Comparison of ENCODE assay signal across 8 cellular contexts in the genomic region with DNA sequence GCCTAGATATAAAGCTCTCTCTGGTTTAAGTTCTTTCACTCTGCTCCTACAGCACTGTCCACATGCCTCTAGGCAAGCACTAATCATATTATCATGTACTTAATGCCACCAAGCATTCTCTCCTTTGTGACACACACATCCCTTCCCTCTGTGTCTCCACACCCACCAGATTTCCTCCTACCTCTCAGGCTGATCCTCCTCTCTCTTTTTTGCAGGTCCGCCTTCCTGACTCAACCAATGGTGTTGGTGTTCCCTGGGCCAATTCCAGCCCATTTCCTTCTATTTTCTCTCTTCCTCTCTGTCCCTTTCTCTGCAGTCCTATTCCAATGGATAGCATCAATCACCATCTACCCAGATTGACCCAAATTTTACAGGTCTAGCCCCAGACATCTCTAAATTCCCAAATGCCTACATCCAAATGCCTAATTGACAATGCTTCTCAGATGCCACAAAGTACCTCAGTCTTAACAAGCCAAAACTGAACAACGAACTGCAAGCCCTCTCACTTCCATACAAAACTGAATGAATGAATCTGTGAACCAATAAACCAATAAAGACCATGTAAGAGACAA. TPM values are rescaled to one million over a fixed set of nuclear protein-coding genes. Genes with fewer than 3 reads are reported as not detected.
DNase-seq lines count a peak whose midpoint lies in the region; ATAC-seq and TF ChIP-seq lines count a peak whose summit lies in the region.

No MANE protein-coding gene starts in this region.

- H3K4me2 ChIP-seq in Loucy (ENCODE audit: low read depth, low read length, poor library complexity, severe bottlenecking) = peak overlapping the region; percentile 68

- DNase-seq in CD4-positive, CD25-positive, alpha-beta regulatory T cell = no peak
- DNase-seq in brain microvascular endothelial cell (no peak), lower lobe of right lung (no peak), aorta (no peak), NCI-H2107 (lab: John Stamatoyannopoulos, UW) (no peak), NCI-H1694 treated with DMSO at 0.1 percent for 48 hours (lab: John Stamatoyannopoulos, UW) (no peak)

- peaks cover 0 to 18% (median 4%) of the 10 kb centered on the region in 4 donors for H3K4me1 Mint-ChIP-seq in CD4-positive, CD25-positive, alpha-beta regulatory T cell

- no peaks in the 10 kb centered on the region for H3K36me3 Mint-ChIP-seq in CD4-positive, CD25-positive, alpha-beta regulatory T cell

- no peaks in the 10 kb centered on the region for H3K9me3 ChIP-seq in CD4-positive, CD25-positive, alpha-beta regulatory T cell (ENCODE audit: control insufficient read depth in 2 of 2, low read length in 2 of 2)
- H3K9me3 ChIP-seq in Loucy (ENCODE audit: insufficient read depth, low read depth, low read length) = no peaks in the 10 kb centered on the region
- H3K9me3 ChIP-seq in lower lobe of right lung = no peaks in the 10 kb centered on the region
- no peaks in the 10 kb centered on the region for H3K9me3 ChIP-seq in aorta (ENCODE audit: control insufficient read depth, low read length)

- no peak overlapping the region for H3K27ac ChIP-seq in CD4-positive, CD25-positive, alpha-beta regulatory T cell (ENCODE audit: insufficient read depth, low read length, poor library complexity, severe bottlenecking)
- no peak overlapping the region for H3K27ac ChIP-seq in brain microvascular endothelial cell
- peak overlapping the region; percentile 74 for H3K27ac ChIP-seq in lower lobe of right lung
- peak overlapping the region in 1 of 2 donors; percentile 3 for H3K27ac ChIP-seq in aorta (ENCODE audit: low read depth in 1 of 2, low read length in 2 of 2)

- no peaks in the 10 kb centered on the region for H4K20me1 ChIP-seq in Loucy (ENCODE audit: insufficient read depth, low read length, poor library complexity, severe bottlenecking)

- intact Hi-C loops in lower lobe of right lung (cut with DNase I) (no loop called here), aorta (cut with DNase I) (no loop called here)

- peak overlapping the region in 2 of 4 donors; percentile 64 to 82 for H3K4me3 Mint-ChIP-seq in CD4-positive, CD25-positive, alpha-beta regulatory T cell

- no peaks in the 10 kb centered on the region for H3K36me3 ChIP-seq in CD4-positive, CD25-positive, alpha-beta regulatory T cell (ENCODE audit: control insufficient read depth, insufficient read depth, low read length)
- H3K36me3 ChIP-seq in Loucy (ENCODE audit: insufficient read depth, low read length) = no peaks in the 10 kb centered on the region
- H3K36me3 ChIP-seq in brain microvascular endothelial cell (replicated peaks) = no peaks in the 10 kb centered on the region
- H3K36me3 ChIP-seq in lower lobe of right lung = no peaks in the 10 kb centered on the region
- no peaks in the 10 kb centered on the region for H3K36me3 ChIP-seq in aorta (ENCODE audit: control insufficient read depth in 1 of 2, insufficient read depth in 2 of 2, low read length in 1 of 2)

- 60 to 63% methylated on average over 2 of the region's 2 CpGs for WGBS in aorta, 2 donors

- peak overlapping the region; percentile 80 for H3K9ac ChIP-seq in Loucy (ENCODE audit: low read depth, low read length, poor library complexity, severe bottlenecking)

- no peaks in the 10 kb centered on the region for H3F3A ChIP-seq in Loucy (ENCODE audit: low read depth)

- peak overlapping the region; percentile 96 for H2AFZ ChIP-seq in Loucy (ENCODE audit: low read length)

- H3K79me2 ChIP-seq in Loucy (ENCODE audit: insufficient read depth, low read length) = peaks cover 31% of the 10 kb centered on the region

- in situ Hi-C loops in brain microvascular endothelial cell (cut with HindIII; ENCODE audit: low pct_ligation_motif_present, low sequenced_read_pairs) = no loop called here

- ATAC-seq in CD4-positive, CD25-positive, alpha-beta regulatory T cell (ENCODE audit: low read depth in 2 of 2) = no peak
- ATAC-seq in GM19452 (IDR thresholded peaks at IDR 0.05; ENCODE audit: unreplicated experiment) = peak; percentile 3
- ATAC-seq in lower lobe of right lung = peak; percentile 7 to 38
- ATAC-seq in aorta (ENCODE audit: low FRiP score) = peak; percentile 40

- peaks cover 15% of the 10 kb centered on the region for H3K4me1 ChIP-seq in CD4-positive, CD25-positive, alpha-beta regulatory T cell (ENCODE audit: control insufficient read depth, insufficient read depth, low read length, poor library complexity, severe bottlenecking)
- peaks cover 11% of the 10 kb centered on the region for H3K4me1 ChIP-seq in Loucy (ENCODE audit: insufficient read depth, low read length, poor library complexity, severe bottlenecking)
- H3K4me1 ChIP-seq in lower lobe of right lung = peaks cover 12% of the 10 kb centered on the region
- H3K4me1 ChIP-seq in aorta (ENCODE audit: control insufficient read depth in 1 of 2, insufficient read depth in 2 of 2, low read length in 2 of 2) = peaks cover 1 to 4% of the 10 kb centered on the region in 2 donors

- peak overlapping the region; percentile 58 for H3K4me3 ChIP-seq in CD4-positive, CD25-positive, alpha-beta regulatory T cell (ENCODE audit: low read depth, low read length)
- H3K4me3 ChIP-seq in Loucy (ENCODE audit: low read length, poor library complexity, severe bottlenecking) (peak overlapping the region; percentile 86), brain microvascular endothelial cell (ENCODE audit: low read depth, low read length) (peak overlapping the region; percentile 88), lower lobe of right lung (peak overlapping the region; percentile 73), aorta (ENCODE audit: low read length in 2 of 2) (no peak overlapping the region)

- H3K27ac Mint-ChIP-seq in CD4-positive, CD25-positive, alpha-beta regulatory T cell = no peak overlapping the region

- H3K27me3 Mint-ChIP-seq in CD4-positive, CD25-positive, alpha-beta regulatory T cell = peaks cover 34% of the 10 kb centered on the region

- peaks cover 16% of the 10 kb centered on the region for H3K27me3 ChIP-seq in CD4-positive, CD25-positive, alpha-beta regulatory T cell (ENCODE audit: control insufficient read depth, insufficient read depth, low read length)
- H3K27me3 ChIP-seq in Loucy (ENCODE audit: insufficient read depth, low read length, poor library complexity, severe bottlenecking) = no peaks in the 10 kb centered on the region
- H3K27me3 ChIP-seq in brain microvascular endothelial cell (replicated peaks) = no peaks in the 10 kb centered on the region
- H3K27me3 ChIP-seq in lower lobe of right lung (ENCODE audit: low read depth) = no peaks in the 10 kb centered on the region
- no peaks in the 10 kb centered on the region for H3K27me3 ChIP-seq in aorta (ENCODE audit: control insufficient read depth in 1 of 2, insufficient read depth in 2 of 2, low read length in 1 of 2)

- TF ChIP-seq CTCF in Loucy (conservative IDR thresholded peaks at IDR 0.05; ENCODE audit: low read length) (no peak), brain microvascular endothelial cell (IDR thresholded peaks at IDR 0.05; ENCODE audit: low read depth, low read length, missing control alignments) (no peak), lower lobe of right lung (IDR thresholded peaks at IDR 0.05) (no peak)

- peaks cover 0 to 4% (median 0%) of the 10 kb centered on the region in 7 donors for H3K9me3 Mint-ChIP-seq in CD4-positive, CD25-positive, alpha-beta regulatory T cell

- no peaks in the 10 kb centered on the region for H3K9me2 ChIP-seq in Loucy (replicated peaks; ENCODE audit: low read depth, low read length)

RNA-seq across cellular contexts. Expression of a gene that starts 0.5 kb away (rescaled TPM):
- 0.15 TPM for total RNA-seq in CD4-positive, CD25-positive, alpha-beta regulatory T cell
- under 1 TPM in 1 of 4 donors, not detected in 3; 0.23 TPM for polyA plus RNA-seq in CD4-positive, CD25-positive, alpha-beta regulatory T cell
- total RNA-seq in lower lobe of right lung = 2.3 TPM
- 1 to 10 TPM in 1 of 2 donors, under 1 TPM in 1; 0.93 to 2.0 TPM for total RNA-seq in aorta
- polyA plus RNA-seq in aorta = under 1 TPM in 1 of 2 donors, not detected in 1; 0.61 TPM

RNA-seq across cellular contexts. Expression of a gene that starts 4.9 kb away (rescaled TPM):
- total RNA-seq in CD4-positive, CD25-positive, alpha-beta regulatory T cell = not detected
- not detected for polyA plus RNA-seq in CD4-positive, CD25-positive, alpha-beta regulatory T cell
- total RNA-seq in lower lobe of right lung (not detected), aorta (not detected)
- not detected for polyA plus RNA-seq in aorta

RNA-seq across cellular contexts. Expression of a gene that starts 33.4 kb away (rescaled TPM):
- not detected for total RNA-seq in CD4-positive, CD25-positive, alpha-beta regulatory T cell
- polyA plus RNA-seq in CD4-positive, CD25-positive, alpha-beta regulatory T cell = not detected
- not detected for total RNA-seq in lower lobe of right lung
- total RNA-seq in aorta = not detected
- not detected for polyA plus RNA-seq in aorta

RNA-seq across cellular contexts. Expression of a gene that starts 49.3 kb away (rescaled TPM):
- not detected for total RNA-seq in CD4-positive, CD25-positive, alpha-beta regulatory T cell
- polyA plus RNA-seq in CD4-positive, CD25-positive, alpha-beta regulatory T cell = not detected
- total RNA-seq in lower lobe of right lung = not detected
- total RNA-seq in aorta = not detected
- polyA plus RNA-seq in aorta = not detected

Comparison
In these comparisons a context has a peak if more than half of its experiments do, and no peak if none do; other contexts are left out.
1. ATAC-seq: peak in GM19452 (single experiment), lower lobe of right lung (2 of 2) and aorta (single experiment); none in CD4-positive, CD25-positive, alpha-beta regulatory T cell (0 of 2).
2. H3K4me3 ChIP-seq: peak in CD4-positive, CD25-positive, alpha-beta regulatory T cell (single experiment), Loucy (single experiment), brain microvascular endothelial cell (single experiment) and lower lobe of right lung (single experiment); none in aorta (0 of 2).